8 cellular contexts compared by ENCODE assay signal in genomic region chr3:51434746-51435323, GRCh38. TPM values are rescaled to one million over a fixed set of nuclear protein-coding genes. Genes with fewer than 3 reads are reported as not detected.
DNase-seq lines count a peak whose midpoint lies in the region; ATAC-seq and TF ChIP-seq lines count a peak whose summit lies in the region.

No MANE protein-coding gene starts in this region.

- in situ Hi-C loops in Panc1 (cut with HindIII; ENCODE audit: low pct_unique_long_range_greater_than_20kb, low sequenced_read_pairs) (no loop called here), astrocyte of the cerebellum (cut with HindIII; ENCODE audit: low sequenced_read_pairs) (no loop called here)

- no TSS peak for BruUV-seq in Panc1 (replicated peaks; lab: Mats Ljungman, UMichigan)

- peak; percentile 30 for DNase-seq in ELF-1 (ENCODE audit: low read depth, low spot score)
- peak; percentile 52 to 64 for DNase-seq in HL-60 (ENCODE audit: low read depth in 1 of 2, low spot score in 1 of 2)
- DNase-seq in Panc1 (ENCODE audit: low read depth, low spot score), result peak; percentile 30
- peak; percentile 31 for DNase-seq in astrocyte of the cerebellum (ENCODE audit: low read depth)
- peak; percentile 45 for DNase-seq in iPS DF 6.9 (ENCODE audit: low read depth, low spot score)
- DNase-seq in stimulated activated CD4-positive, alpha-beta T cell treated with anti-CD3 and anti-CD28 coated beads, Interleukin-2, amount 100 ng/mL, for 24 hours, result peak; percentile 26 to 47
- no peak for DNase-seq in KG1 (lab: John Stamatoyannopoulos, UW)

- intact Hi-C loops in Panc1 (cut with micrococcal nuclease; ENCODE audit: unreplicated experiment), result no loop called here

- peak; percentile 89 for ATAC-seq in Panc1
- ATAC-seq in GM21367 (IDR thresholded peaks at IDR 0.05; ENCODE audit: unreplicated experiment), result no peak

- H3K4me1 ChIP-seq in Panc1 (ENCODE audit: control insufficient read depth, insufficient read depth, low read length) (no peaks in the 10 kb centered on the region), iPS DF 6.9 (ENCODE audit: control insufficient read depth, insufficient read depth, low read length) (no peaks in the 10 kb centered on the region)

- H3K4me3 ChIP-seq in HL-60 (replicated peaks; ENCODE audit: insufficient read depth, low read length), result no peak overlapping the region
- H3K4me3 ChIP-seq in Panc1 (ENCODE audit: low read depth in 2 of 2, low read length in 2 of 2), result no peak overlapping the region
- no peak overlapping the region for H3K4me3 ChIP-seq in astrocyte of the cerebellum (ENCODE audit: low read depth, low read length)
- no peak overlapping the region for H3K4me3 ChIP-seq in iPS DF 6.9 (ENCODE audit: low read length)

- POLR2A ChIA-PET in Panc1 (lab: Charles Lee), result interaction anchor here (0.6 kb wide), 2 partner anchors 18 to 275 kb away, joined by 3 to 6 read pairs; no protein-coding TSS in a partner anchor

- CTCF ChIA-PET in Panc1 (lab: Charles Lee), result no interaction called here

- H3K9me3 ChIP-seq in Panc1 (ENCODE audit: control insufficient read depth, insufficient read depth, low read depth, low read length) (no peaks in the 10 kb centered on the region), iPS DF 6.9 (ENCODE audit: control insufficient read depth, insufficient read depth, low read length) (no peaks in the 10 kb centered on the region)

- H3K27ac ChIP-seq in HL-60 (replicated peaks), result no peak overlapping the region
- H3K27ac ChIP-seq in Panc1 (ENCODE audit: low read length), result no peak overlapping the region
- no peak overlapping the region for H3K27ac ChIP-seq in iPS DF 6.9 (ENCODE audit: low read length)

- H3K27me3 ChIP-seq in HL-60 (ENCODE audit: insufficient read depth, poor library complexity, severe bottlenecking) (no peaks in the 10 kb centered on the region), Panc1 (ENCODE audit: control insufficient read depth, insufficient read depth, low read length) (no peaks in the 10 kb centered on the region), iPS DF 6.9 (ENCODE audit: control insufficient read depth, insufficient read depth, low read length) (no peaks in the 10 kb centered on the region)

- H3K36me3 ChIP-seq in Panc1 (ENCODE audit: control insufficient read depth, insufficient read depth, low read length), result peaks cover 11% of the 10 kb centered on the region
- H3K36me3 ChIP-seq in iPS DF 6.9 (ENCODE audit: control insufficient read depth, insufficient read depth, low read length), result peaks cover 5% of the 10 kb centered on the region; the same call in 1 of the 2 replicates

- TF ChIP-seq CTCF in HL-60 (IDR thresholded peaks at IDR 0.05; ENCODE audit: insufficient read depth, low read length) (peak; percentile 74), Panc1 (IDR thresholded peaks at IDR 0.05) (peak; percentile 81), astrocyte of the cerebellum (IDR thresholded peaks at IDR 0.05; ENCODE audit: low read depth, low read length, missing control alignments) (peak; percentile 82)

RNA-seq across cellular contexts. Expression of gene RBM15B, which starts 43.8 kb away (rescaled TPM):
- 30.9 TPM for total RNA-seq in Panc1 (2021; ENCODE audit: unreplicated experiment)
- polyA plus RNA-seq in Panc1 (2012; ENCODE audit: insufficient read length), result 30.8 TPM

RNA-seq across cellular contexts. Expression of gene MANF, which starts 49.7 kb away (rescaled TPM):
- total RNA-seq in Panc1 (2021; ENCODE audit: unreplicated experiment), result 69.9 TPM
- 57.3 TPM for polyA plus RNA-seq in Panc1 (2012; ENCODE audit: insufficient read length)
